ENCODE assay signal across 12 cellular contexts in the genomic region with DNA sequence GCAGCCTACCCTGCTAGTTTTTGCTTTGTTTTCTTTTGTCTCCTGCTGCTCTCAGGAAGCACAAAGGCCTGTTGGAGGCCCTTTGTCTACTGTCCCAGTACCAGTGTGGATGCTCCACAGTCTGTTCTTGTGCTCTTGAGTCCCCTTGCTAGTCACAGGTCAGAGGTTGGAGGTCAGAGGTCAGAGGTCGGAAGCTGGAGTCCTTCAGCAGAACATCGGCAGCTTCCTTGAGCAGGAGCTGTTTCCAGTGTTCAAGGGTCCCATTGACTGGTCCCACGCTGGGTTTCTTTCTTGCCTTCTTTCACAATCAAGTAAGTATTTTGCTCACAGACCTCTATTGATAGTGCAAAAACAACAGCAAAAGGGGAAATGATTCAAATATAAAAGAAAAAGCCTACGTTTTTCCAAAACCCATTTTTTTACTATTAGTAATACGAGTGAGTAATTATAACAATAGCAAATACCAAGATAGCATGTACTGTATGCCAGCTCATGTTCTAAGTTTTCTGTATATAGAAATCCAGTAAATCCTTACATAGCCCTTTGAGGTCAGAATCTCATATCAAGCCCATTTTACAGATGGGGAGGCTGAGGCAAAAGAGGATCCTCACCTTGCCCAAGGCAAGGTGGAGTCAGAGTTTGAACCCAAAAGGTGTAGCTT. TPM values are rescaled to one million over a fixed set of nuclear protein-coding genes. Genes with fewer than 3 reads are reported as not detected.
DNase-seq lines count a peak whose midpoint lies in the region; ATAC-seq and TF ChIP-seq lines count a peak whose summit lies in the region.
"Had no signal": no experiment of that assay in that cellular context is flagged by ENCODE, and none has a peak within 500 bp of the region (broad histone marks: within the 10 kb centered on the region; RNA-seq: fewer than 3 reads in every experiment).

No MANE protein-coding gene starts in this region.

- peaks cover 5% of the 10 kb centered on the region for H3K4me1 Mint-ChIP-seq in nephron
- H3K4me1 Mint-ChIP-seq: CD4-positive, CD25-positive, alpha-beta regulatory T cell had no signal

- TF ChIP-seq POLR2A in body of pancreas (IDR thresholded peaks at IDR 0.05) = no peak

- H3K27ac Mint-ChIP-seq in nephron = peak overlapping the region; percentile 32 to 89 (median 70)
- H3K27ac Mint-ChIP-seq: CD4-positive, CD25-positive, alpha-beta regulatory T cell had no signal

- WGBS in body of pancreas, 2 donors = 70 to 72% methylated on average over 5 of the region's 5 CpGs

- no peak overlapping the region for H3K4me3 ChIP-seq in AG10803 (ENCODE audit: low read length)
- H3K4me3 ChIP-seq in body of pancreas = no peak overlapping the region

- DNase-seq in AG10803 (ENCODE audit: low read depth) = peak; percentile 62
- DNase-seq in NCI-H69 (lab: John Stamatoyannopoulos, UW) = peak; percentile 13
- peak; percentile 74 for DNase-seq in ecto neural progenitor cell (ENCODE audit: low spot score)
- no peak for DNase-seq in body of pancreas
- DNase-seq in islet precursor cell = no peak
- DNase-seq in NOMO-1 treated with DMSO at 0.1 percent for 48 hours (lab: John Stamatoyannopoulos, UW; ENCODE audit: unreplicated experiment) = no peak
- DNase-seq: activated T-cell treated with anti-CD3 and anti-CD28 coated beads, Interleukin-2, amount 50 U/mL, for 4 hours; CD4-positive, CD25-positive, alpha-beta regulatory T cell; NCI-H1417 had no signal

- no peaks in the 10 kb centered on the region for H3K4me1 ChIP-seq in body of pancreas

- peaks cover 6% of the 10 kb centered on the region for H3K9me3 Mint-ChIP-seq in nephron

- no peak overlapping the region for H3K27ac ChIP-seq in body of pancreas
- H3K27ac ChIP-seq: parathyroid adenoma had no signal

- no peaks in the 10 kb centered on the region for H3K36me3 ChIP-seq in body of pancreas (replicated peaks in 1 of 2; ENCODE audit: insufficient read depth in 1 of 2, low read depth in 2 of 2)

- no peaks in the 10 kb centered on the region for H3K36me3 Mint-ChIP-seq in nephron (ENCODE audit: low read depth)
- H3K36me3 Mint-ChIP-seq: CD4-positive, CD25-positive, alpha-beta regulatory T cell had no signal

- H3K27me3 Mint-ChIP-seq in nephron (ENCODE audit: low read depth) = peaks cover 7% of the 10 kb centered on the region

- no peak overlapping the region for H3K4me3 Mint-ChIP-seq in nephron
- H3K4me3 Mint-ChIP-seq: activated T-cell treated with anti-CD3 and anti-CD28 coated beads, Interleukin-2, amount 50 U/mL, for 4 hours; CD4-positive, CD25-positive, alpha-beta regulatory T cell had no signal

- TF ChIP-seq CTCF in AG10803 (conservative IDR thresholded peaks at IDR 0.05; ENCODE audit: low read length) (no peak), nephron (IDR thresholded peaks at IDR 0.05; ENCODE audit: unreplicated experiment in 3 of 3) (no peak), body of pancreas (IDR thresholded peaks at IDR 0.05) (no peak)

- H3K27me3 ChIP-seq in body of pancreas = no peaks in the 10 kb centered on the region

- ATAC-seq in GM18858 (IDR thresholded peaks at IDR 0.05; ENCODE audit: unreplicated experiment) = no peak
- ATAC-seq in body of pancreas = no peak
- ATAC-seq: activated T-cell treated with anti-CD3 and anti-CD28 coated beads, Interleukin-2, amount 50 U/mL, for 4 hours had no signal

- no peaks in the 10 kb centered on the region for H3K9me3 ChIP-seq in body of pancreas

- intact Hi-C loops in body of pancreas (cut with DNase I) = no loop called here

RNA-seq across cellular contexts. Expression of a gene that starts 10.9 kb away (rescaled TPM):
- total RNA-seq in body of pancreas = 1 to 10 TPM in 1 of 2 donors, under 1 TPM in 1; 0.78 to 3.0 TPM
- total RNA-seq: CD4-positive, CD25-positive, alpha-beta regulatory T cell had no signal

RNA-seq across cellular contexts. Expression of a gene that starts 50.4 kb away (rescaled TPM):
- total RNA-seq in body of pancreas = 10 to 100 TPM in 1 of 2 donors, 1 to 10 TPM in 1; 8.8 to 23.4 TPM

Comparison
In these comparisons a context has a peak if more than half of its experiments do, and no peak if none do; other contexts are left out.
1. DNase-seq: peak in AG10803 (single experiment), NCI-H69 (single experiment) and ecto neural progenitor cell (single experiment); none in body of pancreas (0 of 4), islet precursor cell (single experiment) and NOMO-1 treated with DMSO at 0.1 percent for 48 hours (single experiment).